In genomic region chr9:99004717-99005460, GRCh38 we compare ENCODE assay signal across 19 cellular contexts.
DNase-seq lines count a peak whose midpoint lies in the region; ATAC-seq and TF ChIP-seq lines count a peak whose summit lies in the region.
"Had no signal": no experiment of that assay in that cellular context is flagged by ENCODE, and none has a peak within 500 bp of the region (broad histone marks: within the 10 kb centered on the region; RNA-seq: fewer than 3 reads in every experiment).

No MANE protein-coding gene starts in this region.

- H3K9me3 ChIP-seq in right atrium auricular region = no peaks in the 10 kb centered on the region
- no peaks in the 10 kb centered on the region for H3K9me3 ChIP-seq in testis
- H3K9me3 ChIP-seq: BE2C, HAP-1 had no signal

- H3K4me3 Mint-ChIP-seq in central memory CD8-positive, alpha-beta T cell = no peak overlapping the region
- H3K4me3 Mint-ChIP-seq in activated T-helper 1 cell treated with anti-CD3 and anti-CD28 coated beads, Interleukin-12 subunit alpha, Interleukin-12 subunit beta, Interleukin-2, Interleukin-4 antibody, amounts not matched to agents 30 ng/mL and 10 ng/mL and 1 ng/mL, durations not matched to agents 14 hours and 24 hours and 36 hours = no peak overlapping the region
- H3K4me3 Mint-ChIP-seq: CD4-positive, alpha-beta T cell had no signal

- peaks cover 12% of the 10 kb centered on the region for H3K36me3 ChIP-seq in right atrium auricular region
- H3K36me3 ChIP-seq in testis (ENCODE audit: low read depth, missing control alignments) = no peaks in the 10 kb centered on the region
- H3K36me3 ChIP-seq: BE2C, HAP-1 had no signal

- peak overlapping the region; percentile 23 for H3K27ac Mint-ChIP-seq in central memory CD8-positive, alpha-beta T cell (ENCODE audit: low read depth)
- no peak overlapping the region for H3K27ac Mint-ChIP-seq in activated T-helper 1 cell treated with anti-CD3 and anti-CD28 coated beads, Interleukin-12 subunit alpha, Interleukin-12 subunit beta, Interleukin-2, Interleukin-4 antibody, amounts not matched to agents 30 ng/mL and 10 ng/mL and 1 ng/mL, durations not matched to agents 14 hours and 24 hours and 36 hours
- H3K27ac Mint-ChIP-seq: CD4-positive, alpha-beta T cell had no signal

- peaks cover 12% of the 10 kb centered on the region for H3K27me3 Mint-ChIP-seq in central memory CD8-positive, alpha-beta T cell
- peaks cover 3% of the 10 kb centered on the region for H3K27me3 Mint-ChIP-seq in activated T-helper 1 cell treated with anti-CD3 and anti-CD28 coated beads, Interleukin-12 subunit alpha, Interleukin-12 subunit beta, Interleukin-2, Interleukin-4 antibody, amounts not matched to agents 30 ng/mL and 10 ng/mL and 1 ng/mL, durations not matched to agents 14 hours and 24 hours and 36 hours (ENCODE audit: insufficient read depth)
- H3K27me3 Mint-ChIP-seq: CD4-positive, alpha-beta T cell had no signal

- H3K4me3 ChIP-seq in right atrium auricular region = no peak overlapping the region
- no peak overlapping the region for H3K4me3 ChIP-seq in testis
- H3K4me3 ChIP-seq: GM23248, HAP-1, K562 had no signal

- peaks cover 0 to 9% of the 10 kb centered on the region in 2 donors for H3K4me1 ChIP-seq in right atrium auricular region
- no peaks in the 10 kb centered on the region for H3K4me1 ChIP-seq in testis
- H3K4me1 ChIP-seq: BE2C, HAP-1 had no signal

- no peak for TF ChIP-seq POLR2A in testis (IDR thresholded peaks at IDR 0.05)

- H3K9me3 Mint-ChIP-seq in central memory CD8-positive, alpha-beta T cell = peaks cover under 1% of the 10 kb centered on the region
- peaks cover 8% of the 10 kb centered on the region for H3K9me3 Mint-ChIP-seq in activated T-helper 1 cell treated with anti-CD3 and anti-CD28 coated beads, Interleukin-12 subunit alpha, Interleukin-12 subunit beta, Interleukin-2, Interleukin-4 antibody, amounts not matched to agents 30 ng/mL and 10 ng/mL and 1 ng/mL, durations not matched to agents 14 hours and 24 hours and 36 hours
- H3K9me3 Mint-ChIP-seq: CD4-positive, alpha-beta T cell had no signal

- H3K27ac ChIP-seq in right atrium auricular region (no peak overlapping the region), testis (no peak overlapping the region)
- H3K27ac ChIP-seq: GM23248 had no signal

- 79 to 81% methylated on average over 13 to 15 of the region's 16 CpGs for WGBS in testis, 2 donors

- no peaks in the 10 kb centered on the region for H3K27me3 ChIP-seq in right atrium auricular region
- H3K27me3 ChIP-seq in testis = no peaks in the 10 kb centered on the region
- H3K27me3 ChIP-seq: BE2C had no signal

- DNase-seq in Right ventricle myocardium inferior (ENCODE audit: missing footprints) = peak; percentile 55
- no peak for DNase-seq in right atrium auricular region (ENCODE audit: low spot score)
- no peak for DNase-seq in central memory CD8-positive, alpha-beta T cell (ENCODE audit: low spot score in 2 of 2)
- peak; percentile 46 for DNase-seq in islet precursor cell
- peak; percentile 6 for DNase-seq in testis
- no peak for DNase-seq in T-helper 9 cell
- DNase-seq in activated T-helper 1 cell treated with anti-CD3 and anti-CD28 coated beads, Interleukin-12 subunit alpha, Interleukin-12 subunit beta, Interleukin-2, Interleukin-4 antibody, amounts not matched to agents 30 ng/mL and 10 ng/mL and 1 ng/mL, durations not matched to agents 14 hours and 24 hours and 36 hours (ENCODE audit: low spot score) = no peak
- DNase-seq: BE2C; Caco-2; CD4-positive, alpha-beta T cell; GDM1; GM23248; NCI-H1105; NCI-H2081; NCI-H748 treated with DMSO at 0.1 percent for 48 hours; SIG-M5 had no signal

- peaks cover 34% of the 10 kb centered on the region for H3K4me1 Mint-ChIP-seq in central memory CD8-positive, alpha-beta T cell
- H3K4me1 Mint-ChIP-seq in activated T-helper 1 cell treated with anti-CD3 and anti-CD28 coated beads, Interleukin-12 subunit alpha, Interleukin-12 subunit beta, Interleukin-2, Interleukin-4 antibody, amounts not matched to agents 30 ng/mL and 10 ng/mL and 1 ng/mL, durations not matched to agents 14 hours and 24 hours and 36 hours (ENCODE audit: low read depth) = peaks cover 26% of the 10 kb centered on the region

- no peak for ATAC-seq in Right ventricle myocardium inferior
- no peak for ATAC-seq in central memory CD8-positive, alpha-beta T cell (replicated peaks; ENCODE audit: extremely low read depth, poor library complexity, severe bottlenecking)
- ATAC-seq in GM19395 (IDR thresholded peaks at IDR 0.05; ENCODE audit: unreplicated experiment) = no peak
- ATAC-seq: K562 had no signal

- H3K36me3 Mint-ChIP-seq in central memory CD8-positive, alpha-beta T cell (ENCODE audit: insufficient read depth) = no peaks in the 10 kb centered on the region
- no peaks in the 10 kb centered on the region for H3K36me3 Mint-ChIP-seq in activated T-helper 1 cell treated with anti-CD3 and anti-CD28 coated beads, Interleukin-12 subunit alpha, Interleukin-12 subunit beta, Interleukin-2, Interleukin-4 antibody, amounts not matched to agents 30 ng/mL and 10 ng/mL and 1 ng/mL, durations not matched to agents 14 hours and 24 hours and 36 hours (ENCODE audit: low read depth)

- TF ChIP-seq CTCF in right atrium auricular region (IDR thresholded peaks at IDR 0.05) (no peak), testis (IDR thresholded peaks at IDR 0.05) (no peak)

- intact Hi-C loops in Right ventricle myocardium inferior (cut with DNase I) = loop anchor here (5.0 kb wide), 1 partner anchor 132 kb away; no protein-coding TSS in a partner anchor
- intact Hi-C loops in testis (cut with DNase I; ENCODE audit: low total_unique reads) = no loop called here
- intact Hi-C loops in activated T-helper 1 cell treated with anti-CD3 and anti-CD28 coated beads, Interleukin-12 subunit alpha, Interleukin-12 subunit beta, Interleukin-2, Interleukin-4 antibody, amounts not matched to agents 30 ng/mL and 10 ng/mL and 1 ng/mL, durations not matched to agents 14 hours and 24 hours and 36 hours (cut with micrococcal nuclease) = no loop called here

Comparison
In these comparisons a context has a peak if more than half of its experiments do, and no peak if none do; other contexts are left out.
1. DNase-seq: peak in Right ventricle myocardium inferior (single experiment), islet precursor cell (single experiment) and testis (single experiment); none in right atrium auricular region (single experiment), central memory CD8-positive, alpha-beta T cell (0 of 2), T-helper 9 cell (single experiment) and activated T-helper 1 cell treated with anti-CD3 and anti-CD28 coated beads, Interleukin-12 subunit alpha, Interleukin-12 subunit beta, Interleukin-2, Interleukin-4 antibody, amounts not matched to agents 30 ng/mL and 10 ng/mL and 1 ng/mL, durations not matched to agents 14 hours and 24 hours and 36 hours (single experiment).